ENCODE assay signal across 8 cellular contexts in genomic region chr2:64311948-64312621, GRCh38.
DNase-seq lines count a peak whose midpoint lies in the region; ATAC-seq and TF ChIP-seq lines count a peak whose summit lies in the region.

No MANE protein-coding gene starts in this region.

- no peaks in the 10 kb centered on the region for H3K9me3 ChIP-seq in liver (ENCODE audit: control insufficient read depth in 4 of 4, low read length in 3 of 4)

- H3K4me3 ChIP-seq in GM12865 (ENCODE audit: low read depth, low read length): no peak overlapping the region
- peak overlapping the region in 1 of 3 donors; percentile 20 for H3K4me3 ChIP-seq in liver (ENCODE audit: low read depth in 1 of 3, low read length in 3 of 3)

- peak; percentile 65 for DNase-seq in GM12865 (ENCODE audit: low read depth)
- DNase-seq in NCI-H526 (lab: John Stamatoyannopoulos, UW): peak; percentile 62 to 86
- DNase-seq in dedifferentiated amniotic fluid mesenchymal stem cell (ENCODE audit: extremely low spot score): peak; percentile 91
- no peak for DNase-seq in activated naive CD4-positive, alpha-beta T cell (lab: John Stamatoyannopoulos, UW)

- H3K36me3 ChIP-seq in liver (ENCODE audit: control insufficient read depth in 4 of 4, insufficient read depth in 3 of 4, low read depth in 1 of 4, low read length in 3 of 4): no peaks in the 10 kb centered on the region

- no peak for TF ChIP-seq POLR2A in GM18505 (IDR thresholded peaks at IDR 0.05; ENCODE audit: borderline replicate concordance, extremely low read depth, insufficient read depth, insufficient read length)

- H3K4me1 ChIP-seq in liver (ENCODE audit: control insufficient read depth in 4 of 4, insufficient read depth in 4 of 4, low read length in 3 of 4): peaks cover 0 to 9% (median 8%) of the 10 kb centered on the region in 4 donors

- H3K27ac ChIP-seq in liver (ENCODE audit: low read depth in 1 of 2, low read length in 2 of 2) (peak overlapping the region in 1 of 2 donors; percentile 37), temporal lobe (ENCODE audit: low read depth, low read length) (peak overlapping the region; percentile 46)

- TF ChIP-seq CTCF in GM12865 (IDR thresholded peaks at IDR 0.05; ENCODE audit: insufficient read depth, low read depth, low read length, missing control alignments) (peak; percentile 40), liver (IDR thresholded peaks at IDR 0.05; ENCODE audit: low read depth, low read length, missing input control) (peak; percentile 73)

- H3K27me3 ChIP-seq in liver (ENCODE audit: control insufficient read depth in 4 of 4, insufficient read depth in 4 of 4, low read length in 3 of 4): no peaks in the 10 kb centered on the region

- peak; percentile 94 to 96 for TF ChIP-seq RAD21 in liver (IDR thresholded peaks at IDR 0.05)

- no peak overlapping the region for H3K9ac ChIP-seq in liver (ENCODE audit: low read depth in 1 of 2, low read length in 2 of 2)

- 43% methylated on average over 13 of the region's 13 CpGs for WGBS in liver

- ATAC-seq in HG03159 (IDR thresholded peaks at IDR 0.05; ENCODE audit: unreplicated experiment) (no peak), GM18505 (IDR thresholded peaks at IDR 0.05; ENCODE audit: unreplicated experiment) (no peak)

TF ChIP-seq in liver, 16 proteins besides CTCF, POLR2A, EP300 and RAD21:
- no peak for TF ChIP-seq HNF4G (IDR thresholded peaks at IDR 0.05)
- peak; percentile 45 for TF ChIP-seq SP1 (IDR thresholded peaks at IDR 0.05)
- peak; percentile 18 to 44 for TF ChIP-seq RXRA (IDR thresholded peaks at IDR 0.05)
- peak; percentile 36 for TF ChIP-seq MAX (IDR thresholded peaks at IDR 0.05)
- no peak for TF ChIP-seq TAF1 (conservative IDR thresholded peaks at IDR 0.05)
- TF ChIP-seq REST (IDR thresholded peaks at IDR 0.05): peak; percentile 41
- TF ChIP-seq FOXA1 (IDR thresholded peaks at IDR 0.05): no peak
- TF ChIP-seq NR2F2 (IDR thresholded peaks at IDR 0.05): no peak
- TF ChIP-seq ATF3 (IDR thresholded peaks at IDR 0.05): no peak
- TF ChIP-seq JUND (IDR thresholded peaks at IDR 0.05): no peak
- TF ChIP-seq HNF4A (conservative IDR thresholded peaks at IDR 0.05): no peak
- TF ChIP-seq EGR1 (IDR thresholded peaks at IDR 0.05; ENCODE audit: low read depth in 2 of 2): peak; percentile 96 to 99
- peak; percentile 37 for TF ChIP-seq YY1 (IDR thresholded peaks at IDR 0.05)
- no peak for TF ChIP-seq FOXA2 (IDR thresholded peaks at IDR 0.05)
- no peak for TF ChIP-seq ZBTB33 (IDR thresholded peaks at IDR 0.05)

Comparison
In these comparisons a context has a peak if more than half of its experiments do, and no peak if none do; other contexts are left out.
1. DNase-seq: peak in GM12865 (single experiment), NCI-H526 (2 of 2) and dedifferentiated amniotic fluid mesenchymal stem cell (single experiment); none in activated naive CD4-positive, alpha-beta T cell (0 of 4).